Comparison of ENCODE assay signal across 1 cellular context in genomic region chr15:91047545-91048199, GRCh38.
TF ChIP-seq lines count a peak whose summit lies in the region.

No MANE protein-coding gene starts in this region.

TF ChIP-seq in K562, 482 proteins besides CTCF, POLR2A, EP300 and RAD21 (continued from another document and continues in another):
- no peak for TF ChIP-seq ZNF280B (CRISPR knock-in tag; IDR thresholded peaks at IDR 0.05)
- no peak for TF ChIP-seq ZNF253 (CRISPR knock-in tag; conservative IDR thresholded peaks at IDR 0.05)
- no peak for TF ChIP-seq ZKSCAN3 (CRISPR knock-in tag; IDR thresholded peaks at IDR 0.05)
- TF ChIP-seq ZNF512 (tag; IDR thresholded peaks at IDR 0.05): peak; percentile 90
- TF ChIP-seq TBP (optimal IDR thresholded peaks at IDR 0.05; ENCODE audit: low read depth, low read length): no peak
- no peak for TF ChIP-seq SNAPC5 (CRISPR knock-in tag; IDR thresholded peaks at IDR 0.05)
- peak; percentile 36 to 41; a peak in 2 of 4 replicates for TF ChIP-seq MAZ (CRISPR knock-in tag; conservative IDR thresholded peaks at IDR 0.05 in 1 of 2, IDR thresholded peaks at IDR 0.05 in 1 of 2)
- TF ChIP-seq ZNF24 (IDR thresholded peaks at IDR 0.05): no peak
- peak; percentile 82 for TF ChIP-seq PKNOX1 (IDR thresholded peaks at IDR 0.05)
- TF ChIP-seq SMARCA4 (IDR thresholded peaks at IDR 0.05): peak; percentile 79; the same call in 1 of the 2 replicates
- no peak for TF ChIP-seq JUN (IDR thresholded peaks at IDR 0.05; ENCODE audit: borderline replicate concordance, low read depth, low read length)
- no peak for TF ChIP-seq JUN (CRISPR knock-in tag; IDR thresholded peaks at IDR 0.05; ENCODE audit: borderline replicate concordance)
- no peak for TF ChIP-seq FOXJ3 (CRISPR knock-in tag; IDR thresholded peaks at IDR 0.05)
- no peak for TF ChIP-seq FOXP4 (CRISPR knock-in tag; IDR thresholded peaks at IDR 0.05; ENCODE audit: borderline replicate concordance)
- TF ChIP-seq BRD9 (IDR thresholded peaks at IDR 0.05; ENCODE audit: low read depth, partially characterized antibody): no peak
- TF ChIP-seq ZNF717 (CRISPR knock-in tag; IDR thresholded peaks at IDR 0.05): no peak
- TF ChIP-seq ESRRA (IDR thresholded peaks at IDR 0.05; ENCODE audit: borderline replicate concordance, low read depth): peak; percentile 90; the same call in 1 of the 2 replicates
- peak; percentile 47; the same call in 1 of the 2 replicates for TF ChIP-seq HDAC2 (IDR thresholded peaks at IDR 0.05)
- TF ChIP-seq GTF2A2 (tag; IDR thresholded peaks at IDR 0.05): no peak
- TF ChIP-seq ZNF318 (IDR thresholded peaks at IDR 0.05; ENCODE audit: borderline replicate concordance in 1 of 2, low read depth in 1 of 2): peak in 1 of 2 experiments; percentile 80; a peak in 1 of 4 replicates
- no peak for TF ChIP-seq ZNF143 (CRISPR knock-in tag; IDR thresholded peaks at IDR 0.05)
- TF ChIP-seq THRB (CRISPR knock-in tag; conservative IDR thresholded peaks at IDR 0.05): peak; percentile 50; the same call in 1 of the 2 replicates
- peak; percentile 48 for TF ChIP-seq MEIS2 (IDR thresholded peaks at IDR 0.05; ENCODE audit: partially characterized antibody)
- no peak for TF ChIP-seq ZNF75A (CRISPR knock-in tag; IDR thresholded peaks at IDR 0.05)
- TF ChIP-seq ZNF445 (CRISPR knock-in tag; IDR thresholded peaks at IDR 0.05; ENCODE audit: low read depth): no peak
- no peak for TF ChIP-seq ZNF655 (CRISPR knock-in tag; IDR thresholded peaks at IDR 0.05)
- no peak for TF ChIP-seq ZNF780A (CRISPR knock-in tag; IDR thresholded peaks at IDR 0.05)
- TF ChIP-seq TRIM24 (IDR thresholded peaks at IDR 0.05): peak in 1 of 2 experiments; percentile 21; a peak in 1 of 4 replicates
- TF ChIP-seq MEF2A (IDR thresholded peaks at IDR 0.05; ENCODE audit: control insufficient read depth, low read depth, low read length): no peak
- no peak for TF ChIP-seq NFXL1 (CRISPR knock-in tag; IDR thresholded peaks at IDR 0.05)
